25 cellular contexts compared by ENCODE assay signal in genomic region chr1:41609166-41609883, GRCh38.
"Had no signal": no experiment of that assay in that cellular context is flagged by ENCODE, and none has a peak within 500 bp of the region (broad histone marks: within the 10 kb centered on the region; RNA-seq: fewer than 3 reads in every experiment).

No MANE protein-coding gene starts in this region.

- DNase-seq: activated CD4-positive, alpha-beta T cell treated with anti-CD3 and anti-CD28 coated beads, Interleukin-2, amount 10 ng/mL, durations not matched to agents 7 days and 5 days; activated naive CD4-positive, alpha-beta T cell treated with anti-CD3 and anti-CD28 coated beads for 36 hours; activated T-cell treated with anti-CD3 and anti-CD28 coated beads for 4 hours; colonic mucosa; dorsolateral prefrontal cortex; head of caudate nucleus; hypothalamus; left ventricle myocardium superior; mesenchymal stem cell; mucosa of descending colon; naive B cell; occipital lobe; SIG-M5; SK-N-SH; stimulated activated CD4-positive, alpha-beta T cell treated with anti-CD3 and anti-CD28 coated beads, Interleukin-15, amount 100 ng/mL, for 24 hours; stimulated activated naive CD4-positive, alpha-beta T cell; upper lobe of left lung had no signal

- H3K4me1 ChIP-seq: colonic mucosa had no signal

- H3K4me3 ChIP-seq: colonic mucosa, dorsolateral prefrontal cortex, gastroesophageal sphincter, mucosa of descending colon, smooth muscle cell, upper lobe of left lung had no signal

- H3K27me3 Mint-ChIP-seq: activated CD4-positive, alpha-beta T cell treated with anti-CD3 and anti-CD28 coated beads, Interleukin-2, amount 10 ng/mL, durations not matched to agents 7 days and 5 days; central memory CD8-positive, alpha-beta T cell; naive B cell had no signal

- H3K4me2 ChIP-seq: SK-N-SH had no signal

- H3K27me3 ChIP-seq: colonic mucosa, dorsolateral prefrontal cortex, gastroesophageal sphincter, upper lobe of left lung had no signal

- H3K36me3 ChIP-seq: colonic mucosa, gastroesophageal sphincter, upper lobe of left lung had no signal

- H3K9me3 ChIP-seq: colonic mucosa, gastroesophageal sphincter, mucosa of descending colon, SK-N-SH, upper lobe of left lung had no signal

- H3K9ac ChIP-seq: SK-N-SH had no signal

- H3K27ac ChIP-seq: colonic mucosa, dorsolateral prefrontal cortex, epithelial cell of prostate, gastroesophageal sphincter, upper lobe of left lung, VCaP had no signal

- H3K27ac Mint-ChIP-seq: activated CD4-positive, alpha-beta T cell treated with anti-CD3 and anti-CD28 coated beads, Interleukin-2, amount 10 ng/mL, durations not matched to agents 7 days and 5 days; activated naive CD4-positive, alpha-beta T cell treated with anti-CD3 and anti-CD28 coated beads for 36 hours; T-helper 2 cell treated with Interferon-gamma antibody and Interleukin-4, amounts not matched to agents 5 μg/mL and 100 μg/mL, for 36 hours had no signal

- FAIRE-seq: astrocyte had no signal

- ATAC-seq: activated CD4-positive, CD25-positive, alpha-beta regulatory T cell treated with anti-CD3 and anti-CD28 coated beads, Interleukin-2, amount 50 U/mL, for 24 hours; gastroesophageal sphincter; mucosa of descending colon had no signal

- H3K4me3 Mint-ChIP-seq: activated CD4-positive, alpha-beta T cell treated with anti-CD3 and anti-CD28 coated beads, Interleukin-2, amount 10 ng/mL, durations not matched to agents 7 days and 5 days; activated naive CD4-positive, alpha-beta T cell treated with anti-CD3 and anti-CD28 coated beads for 36 hours; central memory CD8-positive, alpha-beta T cell; naive B cell; T-helper 2 cell treated with Interferon-gamma antibody and Interleukin-4, amounts not matched to agents 5 μg/mL and 100 μg/mL, for 36 hours had no signal

- H3K9me3 Mint-ChIP-seq: activated CD4-positive, alpha-beta T cell treated with anti-CD3 and anti-CD28 coated beads, Interleukin-2, amount 10 ng/mL, durations not matched to agents 7 days and 5 days; activated naive CD4-positive, alpha-beta T cell treated with anti-CD3 and anti-CD28 coated beads for 36 hours; central memory CD8-positive, alpha-beta T cell had no signal
